In the genomic region with DNA sequence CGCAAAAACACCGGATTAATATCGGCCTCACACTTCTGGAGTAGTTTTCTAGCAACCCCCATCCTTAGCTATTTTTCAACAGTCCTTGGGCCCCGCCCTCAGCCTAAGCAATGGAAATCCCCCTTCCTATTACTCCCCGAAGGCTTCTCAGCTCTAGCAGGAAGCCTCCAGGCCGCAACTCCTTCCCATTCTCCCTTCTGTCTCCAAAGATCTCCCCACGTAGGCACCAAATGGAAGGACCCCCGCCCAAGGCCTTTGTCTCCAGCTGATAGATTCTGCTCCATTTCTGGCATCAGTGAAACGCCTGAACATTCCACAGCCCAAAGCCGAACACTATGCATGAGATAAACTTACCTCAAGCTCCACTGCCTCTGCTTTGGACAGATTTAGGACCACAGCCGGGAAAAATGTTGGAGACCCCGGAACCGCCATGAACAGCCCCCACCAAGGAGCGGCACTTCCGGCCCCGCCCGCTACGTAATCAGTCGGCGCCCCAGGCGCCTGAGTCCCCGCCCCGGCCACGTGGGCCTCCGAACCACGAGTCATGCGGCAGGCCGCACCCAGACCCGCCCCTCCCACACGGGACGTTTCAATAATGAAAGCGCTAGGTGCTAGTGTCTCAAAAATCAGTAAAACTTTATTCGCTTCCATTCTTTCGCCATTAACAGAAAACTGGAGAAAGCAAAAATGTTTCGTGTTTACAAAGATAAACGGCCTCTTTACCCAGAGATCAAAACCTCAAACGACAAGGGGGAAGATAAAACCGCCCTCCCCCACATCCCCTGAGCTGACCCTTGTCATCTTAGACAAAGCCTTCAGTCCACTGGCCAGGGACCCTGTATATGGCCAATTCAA, we compare ENCODE assay signal across 8 cellular contexts. TPM values are rescaled to one million over a fixed set of nuclear protein-coding genes. Genes with fewer than 3 reads are reported as not detected.
A peak's percentile ranks its signal among the peaks of the same experiment; 100 is the strongest.
DNase-seq lines count a peak whose midpoint lies in the region; ATAC-seq and TF ChIP-seq lines count a peak whose summit lies in the region.

Gene NRAS (minus strand): TSS at position 468 of the 855 bp plus-strand sequence. CDS start 611 bp downstream, outside the sequence.

- H3K36me3 Mint-ChIP-seq in CD14-positive monocyte, result peaks cover 52 to 65% of the 10 kb centered on the region in 2 donors

- peak within 1 kb of the TSS; percentile 86 to 94 for H3K27ac ChIP-seq in left lung

- intact Hi-C loops in CD14-positive monocyte (cut with micrococcal nuclease), result loop anchor here (2.0 to 5.0 kb wide), 2 partner anchors 40 to 41 kb away; partner anchors contain the start of gene CSDE1 (in 2 of the 2)
- intact Hi-C loops in left lung (cut with DNase I), result no loop called here

- no peak for TF ChIP-seq CTCF in CD14-positive monocyte (IDR thresholded peaks at IDR 0.05)
- TF ChIP-seq CTCF in left lung (IDR thresholded peaks at IDR 0.05), result no peak

- no peaks in the 10 kb centered on the region for H3K9me3 ChIP-seq in left lung

- DNase-seq in CD14-positive monocyte (ENCODE audit: low spot score), result peak; percentile 92
- peak; percentile 89 for DNase-seq in NCI-H69 (lab: John Stamatoyannopoulos, UW)
- DNase-seq in activated CD4-positive, alpha-beta T cell treated with anti-CD3 and anti-CD28 coated beads, Interleukin-2, amount 50 U/mL, for 24 hours (ENCODE audit: low read depth in 1 of 2, low spot score in 1 of 2), result peak; percentile 93 to 94
- DNase-seq in dermis blood vessel endothelial cell, result peak; percentile 95
- DNase-seq in left lung, result peak; percentile 95 to 97
- peak; percentile 92 for DNase-seq in stimulated activated CD4-positive, alpha-beta T cell treated with anti-CD3 and anti-CD28 coated beads, Interleukin-2, amount 100 ng/mL, for 4 hours (ENCODE audit: low read depth)

- peaks cover 14% of the 10 kb centered on the region for H3K4me1 Mint-ChIP-seq in CD14-positive monocyte

- H3K4me3 Mint-ChIP-seq in CD14-positive monocyte, result peak within 1 kb of the TSS; percentile 96 to 98

- H3K4me1 ChIP-seq in left lung, result peaks cover 14 to 23% of the 10 kb centered on the region in 2 donors

- H3K27me3 Mint-ChIP-seq in CD14-positive monocyte (ENCODE audit: low read depth in 3 of 3), result peaks cover 0 to 1% (median 0%) of the 10 kb centered on the region in 3 donors

- peaks cover 0 to 67% of the 10 kb centered on the region in 2 donors for H3K36me3 ChIP-seq in left lung

- no peaks in the 10 kb centered on the region for H3K27me3 ChIP-seq in left lung

- peak within 1 kb of the TSS; percentile 66 to 77 for H3K4me3 ChIP-seq in left lung

- H3K27ac Mint-ChIP-seq in CD14-positive monocyte, result peak within 1 kb of the TSS; percentile 97 to 100 (median 99)

- no peaks in the 10 kb centered on the region for H3K9me3 Mint-ChIP-seq in CD14-positive monocyte

- peak; percentile 97 for ATAC-seq in GM19372 (IDR thresholded peaks at IDR 0.05; ENCODE audit: low read depth, unreplicated experiment)
- ATAC-seq in HG03521 (IDR thresholded peaks at IDR 0.05; ENCODE audit: unreplicated experiment), result peak; percentile 95
- ATAC-seq in left lung, result peak; percentile 99

RNA-seq across cellular contexts. Expression of gene NRAS, which starts in this region (rescaled TPM):
- polyA plus RNA-seq in CD14-positive monocyte, result 10 to 100 TPM; 40.8 to 42.7 TPM
- total RNA-seq in dermis blood vessel endothelial cell (77.9 and 96.6 TPM in 2 replicates), left lung (10 to 100 TPM; 31.3 to 39.6 TPM)

Comparison
In these comparisons a context has a peak if more than half of its experiments do, and no peak if none do; other contexts are left out.
1. Peak in every context shown above with its lines: DNase-seq, ATAC-seq, H3K4me3 ChIP-seq and H3K27ac ChIP-seq.
2. intact Hi-C loops: an anchor here in CD14-positive monocyte (2.0 to 5.0 kb wide); none called in left lung.